Comparison of ENCODE assay signal across 20 cellular contexts in the genomic region with DNA sequence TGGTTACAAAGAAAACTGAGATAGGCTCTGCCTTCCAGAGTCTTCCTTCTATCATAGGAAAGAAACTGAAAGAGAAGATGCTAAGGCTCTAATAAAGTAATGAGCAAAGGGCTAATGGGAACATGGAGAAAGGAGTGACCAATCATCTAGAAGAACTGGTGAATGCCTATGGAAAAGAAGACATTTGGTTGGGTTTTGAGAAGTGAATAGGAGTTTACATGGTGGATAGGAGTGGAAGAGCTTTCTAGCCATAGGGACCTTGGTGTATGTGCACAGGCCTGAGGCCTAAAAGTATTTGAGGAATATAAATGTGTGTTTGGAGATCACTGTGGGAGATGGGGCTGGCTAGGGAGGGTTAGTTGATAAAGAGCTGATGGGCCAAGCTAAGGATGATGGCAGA. TPM values are rescaled to one million over a fixed set of nuclear protein-coding genes. Genes with fewer than 3 reads are reported as not detected.
DNase-seq lines count a peak whose midpoint lies in the region; ATAC-seq and TF ChIP-seq lines count a peak whose summit lies in the region.
"Had no signal": no experiment of that assay in that cellular context is flagged by ENCODE, and none has a peak within 500 bp of the region (broad histone marks: within the 10 kb centered on the region; RNA-seq: fewer than 3 reads in every experiment).

No MANE protein-coding gene starts in this region.

- H3K4me1 Mint-ChIP-seq in naive B cell, result peaks cover 59 to 84% (median 63%) of the 10 kb centered on the region in 3 donors

- peaks cover 0 to 98% (median 69%) of the 10 kb centered on the region in 12 donors for H3K4me1 ChIP-seq in heart left ventricle
- H3K4me1 ChIP-seq in Loucy (ENCODE audit: insufficient read depth, low read length, poor library complexity, severe bottlenecking), result peaks cover 56% of the 10 kb centered on the region
- peaks cover 74 to 99% (median 96%) of the 10 kb centered on the region in 4 donors for H3K4me1 ChIP-seq in transverse colon

- H3K36me3 Mint-ChIP-seq in naive B cell, result peaks cover 0 to 8% of the 10 kb centered on the region in 2 donors

- H3K36me3 ChIP-seq in heart left ventricle, result no peaks in the 10 kb centered on the region
- H3K36me3 ChIP-seq in Loucy (ENCODE audit: insufficient read depth, low read length), result no peaks in the 10 kb centered on the region
- H3K36me3 ChIP-seq in transverse colon, result no peaks in the 10 kb centered on the region
- H3K36me3 ChIP-seq: lower lobe of right lung, pancreas had no signal

- H3K9me3 ChIP-seq in heart left ventricle (no peaks in the 10 kb centered on the region), Loucy (ENCODE audit: insufficient read depth, low read depth, low read length) (no peaks in the 10 kb centered on the region), transverse colon (no peaks in the 10 kb centered on the region)
- H3K9me3 ChIP-seq: lower lobe of right lung, pancreas had no signal

- peaks cover 80% of the 10 kb centered on the region for H3K79me2 ChIP-seq in Loucy (ENCODE audit: insufficient read depth, low read length)

- TF ChIP-seq CTCF in heart left ventricle (IDR thresholded peaks at IDR 0.05), result no peak
- no peak for TF ChIP-seq CTCF in Loucy (conservative IDR thresholded peaks at IDR 0.05; ENCODE audit: low read length)
- no peak for TF ChIP-seq CTCF in transverse colon (IDR thresholded peaks at IDR 0.05)

- no peaks in the 10 kb centered on the region; the same call in 1 of the 2 replicates for H3F3A ChIP-seq in Loucy (ENCODE audit: low read depth)

- no peaks in the 10 kb centered on the region for H3K9me3 Mint-ChIP-seq in naive B cell
- H3K9me3 Mint-ChIP-seq: endodermal cell; naive thymus-derived CD4-positive, alpha-beta T cell had no signal

- H3K9ac ChIP-seq in Loucy (ENCODE audit: low read depth, low read length, poor library complexity, severe bottlenecking), result no peak overlapping the region

- H3K27me3 ChIP-seq in heart left ventricle (no peaks in the 10 kb centered on the region), Loucy (ENCODE audit: insufficient read depth, low read length, poor library complexity, severe bottlenecking) (no peaks in the 10 kb centered on the region), transverse colon (no peaks in the 10 kb centered on the region)
- H3K27me3 ChIP-seq: pancreas had no signal

- H3K27me3 Mint-ChIP-seq in naive B cell, result no peaks in the 10 kb centered on the region
- H3K27me3 Mint-ChIP-seq: naive thymus-derived CD4-positive, alpha-beta T cell had no signal

- DNase-seq in heart left ventricle (no peak), left cardiac atrium (no peak), naive B cell (no peak), transverse colon (no peak), NCI-H187 (lab: John Stamatoyannopoulos, UW) (no peak), G401 (ENCODE audit: low spot score) (no peak)
- DNase-seq: activated CD4-positive, alpha-beta T cell treated with anti-CD3 and anti-CD28 coated beads for 4 hours; activated naive CD4-positive, alpha-beta T cell treated with Interleukin-2 at 50 U/mL for 16 hours; endodermal cell; lower lobe of right lung; MV-4-11; naive thymus-derived CD4-positive, alpha-beta T cell; NCI-H187 treated with DMSO at 0.1 percent for 48 hours; NCI-H510A; pancreas; stimulated activated CD4-positive, alpha-beta T cell treated with anti-CD3 and anti-CD28 coated beads, Interleukin-2, amount 100 ng/mL, for 48 hours had no signal

- no peak overlapping the region for H3K4me3 Mint-ChIP-seq in naive B cell
- H3K4me3 Mint-ChIP-seq: endodermal cell had no signal

- peak overlapping the region; percentile 17 for H3K4me2 ChIP-seq in Loucy (ENCODE audit: low read depth, low read length, poor library complexity, severe bottlenecking)

- no peak overlapping the region for H3K4me3 ChIP-seq in heart left ventricle
- H3K4me3 ChIP-seq in Loucy (ENCODE audit: low read length, poor library complexity, severe bottlenecking), result no peak overlapping the region
- no peak overlapping the region for H3K4me3 ChIP-seq in transverse colon
- H3K4me3 ChIP-seq: K562, lower lobe of right lung, pancreas, skin epidermis had no signal

- TF ChIP-seq POLR2A in heart left ventricle (IDR thresholded peaks at IDR 0.05) (no peak), transverse colon (IDR thresholded peaks at IDR 0.05) (no peak)

- no peaks in the 10 kb centered on the region for H3K9me2 ChIP-seq in Loucy (replicated peaks; ENCODE audit: low read depth, low read length)

- no peak overlapping the region for H2AFZ ChIP-seq in Loucy (ENCODE audit: low read length)

- H4K20me1 ChIP-seq in Loucy (ENCODE audit: insufficient read depth, low read length, poor library complexity, severe bottlenecking), result no peaks in the 10 kb centered on the region

- intact Hi-C loops in heart left ventricle (cut with DNase I) (no loop called here), left cardiac atrium (cut with DNase I) (no loop called here), transverse colon (cut with DNase I; ENCODE audit: low total_unique reads) (no loop called here)

- H3K27ac Mint-ChIP-seq in naive B cell, result peak overlapping the region in 5 of 6 donors; percentile 10 to 50 (median 13)
- H3K27ac Mint-ChIP-seq: endodermal cell had no signal

- TF ChIP-seq EP300 in transverse colon (IDR thresholded peaks at IDR 0.05; ENCODE audit: low read depth), result no peak

- in situ Hi-C loops in transverse colon (cut with MboI; ENCODE audit: low pct_ligation_motif_present in 1 of 4, low pct_unique_long_range_greater_than_20kb in 1 of 4, low sequenced_read_pairs in 3 of 4) (loop anchor here in 1 of 4 donors (25.0 kb wide), 1 partner anchor 423 kb away; a partner anchor contains a TSS), G401 (cut with HindIII; ENCODE audit: low sequenced_read_pairs) (no loop called here)

- ATAC-seq in heart left ventricle, result no peak
- no peak for ATAC-seq in left cardiac atrium
- no peak for ATAC-seq in naive B cell (ENCODE audit: low read depth in 2 of 2)
- ATAC-seq in HG03095 (IDR thresholded peaks at IDR 0.05; ENCODE audit: unreplicated experiment), result no peak
- ATAC-seq: K562; lower lobe of right lung; naive thymus-derived CD4-positive, alpha-beta T cell; pancreas had no signal

- H3K27ac ChIP-seq in heart left ventricle (peak overlapping the region in 11 of 12 donors; percentile 9 to 99 (median 90)), transverse colon (peak overlapping the region; percentile 96 to 98 (median 97))
- H3K27ac ChIP-seq: lower lobe of right lung, skin epidermis had no signal

RNA-seq across cellular contexts. Expression of a gene that starts 6.8 kb away (rescaled TPM):
- total RNA-seq in heart left ventricle (100 to 1,000 TPM in 6 of 9 donors, 10 to 100 TPM in 3; 76.6 to 178 (median 111) TPM), left cardiac atrium (100 to 1,000 TPM; 152 to 181 TPM), transverse colon (100 to 1,000 TPM; 207 to 592 (median 406) TPM)
- polyA plus RNA-seq in heart left ventricle (10 to 100 TPM in 1 of 2 donors, 1 to 10 TPM in 1; 9.2 to 20.5 TPM), naive B cell (ENCODE audit: low read depth in 6 of 6) (10 to 100 TPM in 5 of 6 donors, 1 to 10 TPM in 1; 9.6 to 58.6 (median 25.4) TPM)
- 6.4 and 12.6 TPM in 2 replicates for total RNA-seq in G401 (2014; rRNA removed; shearing (Covaris generic))
- polyA plus RNA-seq: K562 had no signal
